ENCODE assay signal across 14 cellular contexts in genomic region chr10:94682636-94683035, GRCh38. TPM values are rescaled to one million over a fixed set of nuclear protein-coding genes. Genes with fewer than 3 reads are reported as not detected.
"Had no signal": no experiment of that assay in that cellular context is flagged by ENCODE, and none has a peak within 500 bp of the region (broad histone marks: within the 10 kb centered on the region; RNA-seq: fewer than 3 reads in every experiment).

No MANE protein-coding gene starts in this region.

RNA-seq across cellular contexts. Expression of gene CYP2C18, which starts 0.9 kb away (rescaled TPM):
- total RNA-seq: activated B cell treated with CpG ODN at 0.5 μM for 24 hours; activated CD8-positive, alpha-beta T cell treated with anti-CD3 and anti-CD28 coated beads for 36 hours; activated T-cell treated with anti-CD3 and anti-CD28 coated beads, Interleukin-2, amount 50 U/mL, for 4 hours; astrocyte; endodermal cell; glomerular endothelial cell; heart right ventricle; mononuclear cell; naive thymus-derived CD4-positive, alpha-beta T cell; neural crest cell; pulmonary artery endothelial cell; skeletal muscle tissue; subcutaneous adipose tissue; thoracic aorta had no signal
- polyA plus RNA-seq: heart right ventricle; naive thymus-derived CD4-positive, alpha-beta T cell had no signal
